8 cellular contexts compared by ENCODE assay signal in genomic region chr6:8707956-8708772, GRCh38.
DNase-seq lines count a peak whose midpoint lies in the region; ATAC-seq and TF ChIP-seq lines count a peak whose summit lies in the region.

No MANE protein-coding gene starts in this region.

- no peaks in the 10 kb centered on the region for H3K27me3 ChIP-seq in right atrium auricular region

- H3K36me3 ChIP-seq in right atrium auricular region: no peaks in the 10 kb centered on the region

- no peaks in the 10 kb centered on the region for H3K9me3 ChIP-seq in right atrium auricular region

- peak in 1 of 2 donors; percentile 49 for TF ChIP-seq CTCF in right atrium auricular region (IDR thresholded peaks at IDR 0.05)

- H3K27ac ChIP-seq in right atrium auricular region: no peak overlapping the region

- no peak for DNase-seq in Right ventricle myocardium inferior (ENCODE audit: missing footprints)
- no peak for DNase-seq in right atrium auricular region (ENCODE audit: low spot score)
- peak; percentile 16 for DNase-seq in NCI-H774 (lab: John Stamatoyannopoulos, UW)
- peak; percentile 42 for DNase-seq in epidermal melanocyte (ENCODE audit: insufficient read length, low spot score)
- peak; percentile 13 for DNase-seq in non-pigmented ciliary epithelial cell (ENCODE audit: low read depth)

- ATAC-seq in Right ventricle myocardium inferior (peak; percentile 37), HG02763 (IDR thresholded peaks at IDR 0.05; ENCODE audit: unreplicated experiment) (no peak), HG03432 (IDR thresholded peaks at IDR 0.05; ENCODE audit: unreplicated experiment) (no peak), GM18907 (IDR thresholded peaks at IDR 0.05; ENCODE audit: unreplicated experiment) (no peak)

- H3K4me1 ChIP-seq in right atrium auricular region: no peaks in the 10 kb centered on the region

- intact Hi-C loops in Right ventricle myocardium inferior (cut with DNase I): loop anchor here (10.0 kb wide), 1 partner anchor 277 kb away; no protein-coding TSS in a partner anchor

- peak overlapping the region in 1 of 2 donors; percentile 14 for H3K4me3 ChIP-seq in right atrium auricular region

Comparison
In these comparisons a context has a peak if more than half of its experiments do, and no peak if none do; other contexts are left out.
1. DNase-seq: peak in NCI-H774 (single experiment), epidermal melanocyte (single experiment) and non-pigmented ciliary epithelial cell (single experiment); none in Right ventricle myocardium inferior (single experiment) and right atrium auricular region (single experiment).